16 cellular contexts compared by ENCODE assay signal in the genomic region with DNA sequence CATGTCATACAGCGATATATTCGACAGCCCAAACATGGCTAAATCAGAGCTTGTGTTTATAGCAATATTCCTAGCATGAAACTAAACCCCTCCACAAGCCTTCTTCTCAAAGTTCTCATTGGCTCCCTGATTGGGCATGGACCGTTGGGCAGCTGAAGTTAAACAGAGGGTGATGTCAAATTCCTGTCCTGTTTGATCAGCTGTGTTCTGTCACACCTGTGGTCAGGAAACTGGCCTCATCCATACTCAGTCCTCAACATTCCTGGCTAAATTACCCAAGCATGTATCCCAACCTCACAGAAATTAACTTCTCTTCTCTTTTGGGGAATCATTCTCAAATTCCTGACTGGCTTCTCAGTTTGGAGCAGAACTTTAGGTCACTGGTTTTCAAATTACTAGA.
DNase-seq lines count a peak whose midpoint lies in the region; ATAC-seq and TF ChIP-seq lines count a peak whose summit lies in the region.
"Had no signal": no experiment of that assay in that cellular context is flagged by ENCODE, and none has a peak within 500 bp of the region (broad histone marks: within the 10 kb centered on the region; RNA-seq: fewer than 3 reads in every experiment).

No MANE protein-coding gene starts in this region.

- TF ChIP-seq CTCF in PC-3 (conservative IDR thresholded peaks at IDR 0.05; ENCODE audit: low read depth, low read length) (no peak), PC-9 (conservative IDR thresholded peaks at IDR 0.05) (no peak)

- intact Hi-C loops in PC-3 (cut with micrococcal nuclease): no loop called here
- intact Hi-C loops in PC-9 (cut with micrococcal nuclease; ENCODE audit: unreplicated experiment): no loop called here

- H2BK5ac ChIP-seq in mesendoderm (ENCODE audit: low read length): no peak overlapping the region

- WGBS in mesendoderm (ENCODE audit: extremely low coverage, insufficient coverage, low lambda C conversion rate): no CpG with 5 or more reads among the region's 3 CpGs

- no peak overlapping the region for H3K23ac ChIP-seq in mesendoderm (ENCODE audit: low read length)

- H3K9me2 ChIP-seq in PC-3 (replicated peaks; ENCODE audit: low read length) (no peaks in the 10 kb centered on the region), PC-9 (ENCODE audit: insufficient read depth) (no peaks in the 10 kb centered on the region)

- CTCF ChIA-PET in PC-3 (lab: Charles Lee) (no interaction called here), PC-9 (lab: Charles Lee) (no interaction called here)

- BruUV-seq in PC-3 (replicated peaks; lab: Mats Ljungman, UMichigan) (no TSS peak), PC-9 (replicated peaks; lab: Mats Ljungman, UMichigan) (no TSS peak)

- no peak overlapping the region for H3K27ac ChIP-seq in PC-3 (ENCODE audit: low read length)
- H3K27ac ChIP-seq in mesendoderm (ENCODE audit: low read depth, low read length): no peak overlapping the region
- H3K27ac ChIP-seq in PC-9: no peak overlapping the region
- H3K27ac ChIP-seq: BLaER1 had no signal

- no peaks in the 10 kb centered on the region for H3K27me3 ChIP-seq in PC-3 (ENCODE audit: low read length)
- no peaks in the 10 kb centered on the region for H3K27me3 ChIP-seq in mesendoderm (ENCODE audit: insufficient read depth, low read length, poor library complexity)
- no peaks in the 10 kb centered on the region for H3K27me3 ChIP-seq in PC-9 (ENCODE audit: insufficient read depth, low read depth)
- H3K27me3 ChIP-seq: BLaER1 had no signal

- H3K4me3 ChIP-seq in PC-3 (ENCODE audit: low read length): no peak overlapping the region
- no peak overlapping the region for H3K4me3 ChIP-seq in mesendoderm (ENCODE audit: low read length)
- no peak overlapping the region for H3K4me3 ChIP-seq in PC-9
- H3K4me3 ChIP-seq: BLaER1 had no signal

- H3K79me1 ChIP-seq in mesendoderm (ENCODE audit: low read length): no peaks in the 10 kb centered on the region

- H4K8ac ChIP-seq in mesendoderm (ENCODE audit: low read depth, low read length): no peak overlapping the region

- no peak overlapping the region for H2AFZ ChIP-seq in PC-3 (ENCODE audit: low read length)
- H2AFZ ChIP-seq in PC-9: no peak overlapping the region

- H2BK15ac ChIP-seq in mesendoderm (replicated peaks; ENCODE audit: low read depth): no peak overlapping the region

- H3K18ac ChIP-seq in mesendoderm (ENCODE audit: low read length): no peak overlapping the region

- H3K4me1 ChIP-seq in PC-3 (ENCODE audit: insufficient read depth, low read length): peaks cover 7% of the 10 kb centered on the region
- H3K4me1 ChIP-seq in mesendoderm (ENCODE audit: control insufficient read depth, low read depth, low read length): no peaks in the 10 kb centered on the region
- no peaks in the 10 kb centered on the region for H3K4me1 ChIP-seq in PC-9 (replicated peaks; ENCODE audit: insufficient read depth)
- H3K4me1 ChIP-seq: BLaER1 had no signal

- DNase-seq in H4 (ENCODE audit: low spot score) (peak; percentile 3), PC-3 (peak; percentile 30), fibroblast of peridontal ligament (ENCODE audit: extremely low read depth) (peak; percentile 34), mesendoderm (peak; percentile 19), NCI-H1694 (lab: John Stamatoyannopoulos, UW) (no peak), PC-9 (no peak)
- DNase-seq in activated CD4-positive, alpha-beta T cell treated with anti-CD3 and anti-CD28 coated beads for 48 hours: no peak
- DNase-seq: CD4-positive, alpha-beta memory T cell; DMS79 treated with DMSO at 0.1 percent for 48 hours; H7; Kasumi-1; NCI-H1105; NCI-H2081 treated with DMSO at 0.1 percent for 48 hours; NCI-H82 had no signal

- H3K4me2 ChIP-seq in PC-3 (ENCODE audit: low read length): no peak overlapping the region
- H3K4me2 ChIP-seq in mesendoderm (ENCODE audit: low read length): no peak overlapping the region
- H3K4me2 ChIP-seq in PC-9: no peak overlapping the region
- H3K4me2 ChIP-seq: BLaER1 had no signal

- no peaks in the 10 kb centered on the region for H3K9me3 ChIP-seq in PC-3 (ENCODE audit: low read length)
- H3K9me3 ChIP-seq in PC-9 (ENCODE audit: insufficient read depth, low read depth): no peaks in the 10 kb centered on the region
- H3K9me3 ChIP-seq: BLaER1 had no signal

- H3K4ac ChIP-seq in mesendoderm (ENCODE audit: low read depth, low read length): no peak overlapping the region

- no peak overlapping the region for H3K9ac ChIP-seq in PC-3 (ENCODE audit: low read length)
- H3K9ac ChIP-seq in mesendoderm (ENCODE audit: low read length): no peak overlapping the region
- H3K9ac ChIP-seq: BLaER1 had no signal

- no peak overlapping the region for H2AK5ac ChIP-seq in mesendoderm (ENCODE audit: low read length)

- ATAC-seq in PC-3 (no peak), GM19467 (IDR thresholded peaks at IDR 0.05; ENCODE audit: unreplicated experiment) (no peak)

- H4K20me1 ChIP-seq in PC-3 (ENCODE audit: low read length): no peaks in the 10 kb centered on the region
- H4K20me1 ChIP-seq in PC-9 (ENCODE audit: insufficient read depth): no peaks in the 10 kb centered on the region
- H4K20me1 ChIP-seq: BLaER1 had no signal

- POLR2A ChIA-PET in PC-3 (lab: Charles Lee; ENCODE audit: unreplicated experiment): no interaction called here
- POLR2A ChIA-PET in PC-9 (lab: Charles Lee; ENCODE audit: unreplicated experiment): no interaction called here

- H3K79me2 ChIP-seq in PC-3 (ENCODE audit: low read length) (no peaks in the 10 kb centered on the region), mesendoderm (ENCODE audit: control insufficient read depth, insufficient read depth, low read length) (no peaks in the 10 kb centered on the region), PC-9 (ENCODE audit: low read depth) (no peaks in the 10 kb centered on the region)

- no peak overlapping the region for H2BK120ac ChIP-seq in mesendoderm (ENCODE audit: low read depth, low read length)

- peak overlapping the region; percentile 75 for H4K5ac ChIP-seq in mesendoderm (ENCODE audit: low read length)

- no peak overlapping the region for H3K56ac ChIP-seq in mesendoderm (ENCODE audit: low read length)

- H3F3A ChIP-seq in PC-3 (ENCODE audit: low read length, unreplicated experiment): no peaks in the 10 kb centered on the region
- no peaks in the 10 kb centered on the region for H3F3A ChIP-seq in PC-9 (ENCODE audit: insufficient read depth, low read depth)

- H3K36me3 ChIP-seq in PC-3 (ENCODE audit: low read depth, low read length): no peaks in the 10 kb centered on the region
- H3K36me3 ChIP-seq in mesendoderm (ENCODE audit: control insufficient read depth, insufficient read depth, low read length): no peaks in the 10 kb centered on the region
- H3K36me3 ChIP-seq in PC-9 (ENCODE audit: low read depth): no peaks in the 10 kb centered on the region
- H3K36me3 ChIP-seq: BLaER1 had no signal

Comparison
In these comparisons a context has a peak if more than half of its experiments do, and no peak if none do; other contexts are left out.
1. DNase-seq: peak in H4 (single experiment), PC-3 (single experiment), fibroblast of peridontal ligament (single experiment) and mesendoderm (single experiment); none in NCI-H1694 (single experiment), activated CD4-positive, alpha-beta T cell treated with anti-CD3 and anti-CD28 coated beads for 48 hours (single experiment) and PC-9 (0 of 2).